Comparison of ENCODE assay signal across 35 cellular contexts in genomic region chr12:57369202-57369601, GRCh38.
"Had no signal": no experiment of that assay in that cellular context is flagged by ENCODE, and none has a peak within 500 bp of the region (broad histone marks: within the 10 kb centered on the region; RNA-seq: fewer than 3 reads in every experiment).

No MANE protein-coding gene starts in this region.

- H3K36me3 ChIP-seq: adrenal gland had no signal

- H3K4me3 Mint-ChIP-seq: activated B cell treated with CpG ODN at 0.5 μM for 24 hours; activated CD8-positive, alpha-beta T cell treated with anti-CD3 and anti-CD28 coated beads for 36 hours; activated naive CD4-positive, alpha-beta T cell treated with anti-CD3 and anti-CD28 coated beads for 36 hours; activated T-cell treated with anti-CD3 and anti-CD28 coated beads, Interleukin-2, amount 50 U/mL, for 4 hours; activated T-helper 1 cell treated with anti-CD3 and anti-CD28 coated beads, Interleukin-12 subunit alpha, Interleukin-12 subunit beta, Interleukin-2, Interleukin-4 antibody, amounts not matched to agents 30 ng/mL and 10 ng/mL and 1 ng/mL, durations not matched to agents 14 hours and 24 hours and 36 hours; brain had no signal

- H3K27me3 ChIP-seq: adrenal gland, MG63 had no signal

- H3K9me3 ChIP-seq: adrenal gland had no signal

- H3K27ac Mint-ChIP-seq: activated B cell treated with CpG ODN at 0.5 μM for 24 hours; activated CD8-positive, alpha-beta T cell treated with anti-CD3 and anti-CD28 coated beads for 36 hours; activated naive CD4-positive, alpha-beta T cell treated with anti-CD3 and anti-CD28 coated beads for 36 hours; activated naive CD4-positive, alpha-beta T cell treated with anti-CD3 and anti-CD28 coated beads, Interleukin-2, amount 50 U/mL, for 72 hours; activated T-helper 1 cell treated with anti-CD3 and anti-CD28 coated beads, Interleukin-12 subunit alpha, Interleukin-12 subunit beta, Interleukin-2, Interleukin-4 antibody, amounts not matched to agents 30 ng/mL and 10 ng/mL and 1 ng/mL, durations not matched to agents 14 hours and 24 hours and 36 hours had no signal

- H3K27me3 Mint-ChIP-seq: activated B cell treated with CpG ODN at 0.5 μM for 24 hours; activated CD8-positive, alpha-beta T cell treated with anti-CD3 and anti-CD28 coated beads for 36 hours; brain had no signal

- H3K4me3 ChIP-seq: adrenal gland, MG63, PC-9 had no signal

- H3K4me2 ChIP-seq: PC-9 had no signal

- DNase-seq: activated B cell treated with CpG ODN at 0.5 μM for 24 hours; activated CD4-positive, alpha-beta T cell treated with anti-CD3 and anti-CD28 coated beads for 48 hours; activated CD4-positive, alpha-beta T cell treated with anti-CD3 and anti-CD28 coated beads, Interleukin-2, amount 50 U/mL, for 4 hours; activated CD4-positive, CD25-positive, alpha-beta regulatory T cell treated with anti-CD3 and anti-CD28 coated beads, Interleukin-2, amount 50 U/mL, for 72 hours; activated CD8-positive, alpha-beta T cell treated with anti-CD3 and anti-CD28 coated beads for 36 hours; activated gamma-delta T cell treated with Interleukin-2 at 50 U/mL for 16 hours; activated naive CD4-positive, alpha-beta T cell treated with anti-CD3 and anti-CD28 coated beads for 36 hours; activated T-cell treated with anti-CD3 and anti-CD28 coated beads, Interleukin-2, amount 50 U/mL, for 4 hours; caudate nucleus; Kasumi-1; KBM-7; MG63; NCI-H1048; NCI-H1105 treated with DMSO at 0.1 percent for 48 hours; NCI-H1436; NCI-H1694; NCI-H1930; NCI-H2081 treated with DMSO at 0.1 percent for 48 hours; NCI-H345; NCI-H524 treated with DMSO at 0.1 percent for 48 hours; PC-9; SIG-M5; SW 1271; T-helper 1 cell; T-helper 2 cell; T-helper 9 cell had no signal

- FAIRE-seq: astrocyte, bronchial epithelial cell had no signal

- H3K27ac ChIP-seq: adrenal gland, PC-9, RWPE1, VCaP had no signal

- ATAC-seq: activated CD8-positive, alpha-beta T cell treated with anti-CD3 and anti-CD28 coated beads for 36 hours; activated naive CD4-positive, alpha-beta T cell treated with anti-CD3 and anti-CD28 coated beads, Interleukin-2, amount 50 U/mL, for 72 hours; activated T-cell treated with anti-CD3 and anti-CD28 coated beads, Interleukin-2, amount 50 U/mL, for 4 hours; Right ventricle myocardium inferior had no signal
